In genomic region chr10:15140640-15141039, GRCh38 we compare ENCODE assay signal across 17 cellular contexts. TPM values are rescaled to one million over a fixed set of nuclear protein-coding genes. Genes with fewer than 3 reads are reported as not detected.
DNase-seq lines count a peak whose midpoint lies in the region; ATAC-seq and TF ChIP-seq lines count a peak whose summit lies in the region.
"Had no signal": no experiment of that assay in that cellular context is flagged by ENCODE, and none has a peak within 500 bp of the region (broad histone marks: within the 10 kb centered on the region; RNA-seq: fewer than 3 reads in every experiment).

No MANE protein-coding gene starts in this region.

- peaks cover 16% of the 10 kb centered on the region for H3K4me1 Mint-ChIP-seq in activated CD4-positive, alpha-beta T cell treated with anti-CD3 and anti-CD28 coated beads, Interleukin-2, amount 10 ng/mL, durations not matched to agents 24 days and 14 days
- H3K4me1 Mint-ChIP-seq in activated CD4-positive, alpha-beta T cell treated with anti-CD3 and anti-CD28 coated beads, Interleukin-2, amount 10 ng/mL, durations not matched to agents 7 days and 5 days = peaks cover 37% of the 10 kb centered on the region
- H3K4me1 Mint-ChIP-seq in endodermal cell = peaks cover 12% of the 10 kb centered on the region
- peaks cover 23% of the 10 kb centered on the region for H3K4me1 Mint-ChIP-seq in stimulated activated effector memory CD8-positive, alpha-beta T cell treated with anti-CD3 and anti-CD28 coated beads, Interleukin-12 subunit alpha, Interleukin-12 subunit beta, amount 100 ng/mL, for 72 hours

- H3K9ac ChIP-seq in endodermal cell (ENCODE audit: extremely low read depth, low read length, poor library complexity, severe bottlenecking) = no peak overlapping the region

- CTCF ChIA-PET in activated CD4-positive, alpha-beta T cell treated with anti-CD3 and anti-CD28 coated beads, Interleukin-2, amount 10 ng/mL, durations not matched to agents 7 days and 5 days (lab: Charles Lee) = interaction anchor here (2.3 kb wide), 1 partner anchor 10 kb away, joined by 8 read pairs; no protein-coding TSS in a partner anchor

- no peak for TF ChIP-seq CTCF in endodermal cell (conservative IDR thresholded peaks at IDR 0.05)
- no peak for TF ChIP-seq CTCF in GM13976 (IDR thresholded peaks at IDR 0.05; ENCODE audit: borderline replicate concordance, control extremely low read depth, extremely low read depth, insufficient read depth, missing control alignments)
- no peak for TF ChIP-seq CTCF in foreskin fibroblast (IDR thresholded peaks at IDR 0.05; ENCODE audit: low read depth, low read length)

- H3K36me3 Mint-ChIP-seq in activated CD4-positive, alpha-beta T cell treated with anti-CD3 and anti-CD28 coated beads, Interleukin-2, amount 10 ng/mL, durations not matched to agents 24 days and 14 days (ENCODE audit: low read depth) = peaks cover 31% of the 10 kb centered on the region
- peaks cover 38% of the 10 kb centered on the region for H3K36me3 Mint-ChIP-seq in activated CD4-positive, alpha-beta T cell treated with anti-CD3 and anti-CD28 coated beads, Interleukin-2, amount 10 ng/mL, durations not matched to agents 7 days and 5 days (ENCODE audit: low read depth)
- peaks cover 27% of the 10 kb centered on the region for H3K36me3 Mint-ChIP-seq in endodermal cell (ENCODE audit: low read depth)
- H3K36me3 Mint-ChIP-seq in stimulated activated effector memory CD8-positive, alpha-beta T cell treated with anti-CD3 and anti-CD28 coated beads, Interleukin-12 subunit alpha, Interleukin-12 subunit beta, amount 100 ng/mL, for 72 hours = peaks cover 23% of the 10 kb centered on the region
- H3K36me3 Mint-ChIP-seq: natural killer cell treated with Interleukin-12 subunit alpha and Interleukin-12 subunit beta and Interleukin-15 and Interleukin-18, amount 100 ng/mL, for 72 hours had no signal

- H3K4me1 ChIP-seq in endodermal cell (ENCODE audit: control insufficient read depth, insufficient read depth, low read length) = peaks cover 3% of the 10 kb centered on the region

- 95 to 97% methylated on average over 7 to 8 of the region's 8 CpGs for WGBS in endodermal cell (ENCODE audit: insufficient coverage in 1 of 2, insufficient read length in 1 of 2), 2 experiments

- peaks cover 26% of the 10 kb centered on the region for H3K36me3 ChIP-seq in endodermal cell (ENCODE audit: control insufficient read depth, insufficient read depth, low read length)

- no peak for ATAC-seq in stimulated activated effector memory CD8-positive, alpha-beta T cell treated with anti-CD3 and anti-CD28 coated beads, Interleukin-12 subunit alpha, Interleukin-12 subunit beta, amount 100 ng/mL, for 72 hours
- no peak for ATAC-seq in HG03045 (IDR thresholded peaks at IDR 0.05; ENCODE audit: unreplicated experiment)
- ATAC-seq: A549; natural killer cell treated with Interleukin-12 subunit alpha and Interleukin-12 subunit beta and Interleukin-15 and Interleukin-18, amount 100 ng/mL, for 72 hours; right cardiac atrium had no signal

- DNase-seq in activated CD4-positive, alpha-beta T cell treated with anti-CD3 and anti-CD28 coated beads, Interleukin-2, amount 10 ng/mL, durations not matched to agents 24 days and 14 days = no peak
- no peak for DNase-seq in activated CD4-positive, alpha-beta T cell treated with anti-CD3 and anti-CD28 coated beads, Interleukin-2, amount 10 ng/mL, durations not matched to agents 7 days and 5 days
- DNase-seq in NCI-H524 treated with DMSO at 0.1 percent for 48 hours (lab: John Stamatoyannopoulos, UW) (peak; percentile 39), endodermal cell (no peak), GM13976 (ENCODE audit: low spot score) (no peak), foreskin fibroblast (no peak)
- DNase-seq in stimulated activated effector memory CD8-positive, alpha-beta T cell treated with anti-CD3 and anti-CD28 coated beads, Interleukin-12 subunit alpha, Interleukin-12 subunit beta, amount 100 ng/mL, for 72 hours (ENCODE audit: low spot score in 2 of 2) = no peak
- DNase-seq: amniotic stem cell; Caco-2; left ventricle myocardium inferior; right cardiac atrium; stimulated activated CD4-positive, alpha-beta T cell treated with anti-CD3 and anti-CD28 coated beads, Interleukin-2, amount 100 ng/mL, for 48 hours had no signal

- H3K4me3 ChIP-seq in endodermal cell (ENCODE audit: low read length) (no peak overlapping the region), foreskin fibroblast (ENCODE audit: low read depth in 1 of 2, low read length in 2 of 2) (no peak overlapping the region)
- H3K4me3 ChIP-seq: A549, esophagus muscularis mucosa, left ventricle myocardium inferior had no signal

- no peak overlapping the region for H3K27ac Mint-ChIP-seq in activated CD4-positive, alpha-beta T cell treated with anti-CD3 and anti-CD28 coated beads, Interleukin-2, amount 10 ng/mL, durations not matched to agents 24 days and 14 days
- no peak overlapping the region for H3K27ac Mint-ChIP-seq in activated CD4-positive, alpha-beta T cell treated with anti-CD3 and anti-CD28 coated beads, Interleukin-2, amount 10 ng/mL, durations not matched to agents 7 days and 5 days
- H3K27ac Mint-ChIP-seq in endodermal cell = no peak overlapping the region
- peak overlapping the region; percentile 38 for H3K27ac Mint-ChIP-seq in stimulated activated effector memory CD8-positive, alpha-beta T cell treated with anti-CD3 and anti-CD28 coated beads, Interleukin-12 subunit alpha, Interleukin-12 subunit beta, amount 100 ng/mL, for 72 hours

- POLR2A ChIA-PET in activated CD4-positive, alpha-beta T cell treated with anti-CD3 and anti-CD28 coated beads, Interleukin-2, amount 10 ng/mL, durations not matched to agents 7 days and 5 days (lab: Charles Lee) = no interaction called here

- in situ Hi-C loops in GM13976 (cut with MboI; ENCODE audit: low sequenced_read_pairs, unreplicated experiment) = no loop called here

- H3K9me3 Mint-ChIP-seq in activated CD4-positive, alpha-beta T cell treated with anti-CD3 and anti-CD28 coated beads, Interleukin-2, amount 10 ng/mL, durations not matched to agents 24 days and 14 days = no peaks in the 10 kb centered on the region
- H3K9me3 Mint-ChIP-seq in activated CD4-positive, alpha-beta T cell treated with anti-CD3 and anti-CD28 coated beads, Interleukin-2, amount 10 ng/mL, durations not matched to agents 7 days and 5 days = no peaks in the 10 kb centered on the region
- H3K9me3 Mint-ChIP-seq in endodermal cell = no peaks in the 10 kb centered on the region
- no peaks in the 10 kb centered on the region for H3K9me3 Mint-ChIP-seq in stimulated activated effector memory CD8-positive, alpha-beta T cell treated with anti-CD3 and anti-CD28 coated beads, Interleukin-12 subunit alpha, Interleukin-12 subunit beta, amount 100 ng/mL, for 72 hours
- H3K9me3 Mint-ChIP-seq: natural killer cell treated with Interleukin-12 subunit alpha and Interleukin-12 subunit beta and Interleukin-15 and Interleukin-18, amount 100 ng/mL, for 72 hours; T-cell had no signal

- intact Hi-C loops in activated CD4-positive, alpha-beta T cell treated with anti-CD3 and anti-CD28 coated beads, Interleukin-2, amount 10 ng/mL, durations not matched to agents 24 days and 14 days (cut with micrococcal nuclease) = loop anchor here (1.0 kb wide), 2 partner anchors 17 to 27 kb away; no protein-coding TSS in a partner anchor

- H3K27me3 ChIP-seq in endodermal cell (ENCODE audit: control insufficient read depth, insufficient read depth, low read length, poor library complexity, severe bottlenecking) = no peaks in the 10 kb centered on the region
- H3K27me3 ChIP-seq: esophagus muscularis mucosa had no signal

- H3K9me3 ChIP-seq in endodermal cell (ENCODE audit: control insufficient read depth, low read length) = no peaks in the 10 kb centered on the region
- H3K9me3 ChIP-seq: A549, Caco-2, esophagus muscularis mucosa, left ventricle myocardium inferior had no signal

- peak overlapping the region; percentile 2 for H3K27ac ChIP-seq in endodermal cell (ENCODE audit: low read depth, low read length)
- H3K27ac ChIP-seq: A549, esophagus muscularis mucosa, left ventricle myocardium inferior had no signal

- H3K4me3 Mint-ChIP-seq in activated CD4-positive, alpha-beta T cell treated with anti-CD3 and anti-CD28 coated beads, Interleukin-2, amount 10 ng/mL, durations not matched to agents 24 days and 14 days = peak overlapping the region; percentile 56
- H3K4me3 Mint-ChIP-seq in activated CD4-positive, alpha-beta T cell treated with anti-CD3 and anti-CD28 coated beads, Interleukin-2, amount 10 ng/mL, durations not matched to agents 7 days and 5 days = no peak overlapping the region
- no peak overlapping the region for H3K4me3 Mint-ChIP-seq in endodermal cell
- no peak overlapping the region for H3K4me3 Mint-ChIP-seq in stimulated activated effector memory CD8-positive, alpha-beta T cell treated with anti-CD3 and anti-CD28 coated beads, Interleukin-12 subunit alpha, Interleukin-12 subunit beta, amount 100 ng/mL, for 72 hours
- H3K4me3 Mint-ChIP-seq: natural killer cell treated with Interleukin-12 subunit alpha and Interleukin-12 subunit beta and Interleukin-15 and Interleukin-18, amount 100 ng/mL, for 72 hours had no signal

- no peaks in the 10 kb centered on the region for H3K27me3 Mint-ChIP-seq in activated CD4-positive, alpha-beta T cell treated with anti-CD3 and anti-CD28 coated beads, Interleukin-2, amount 10 ng/mL, durations not matched to agents 24 days and 14 days
- no peaks in the 10 kb centered on the region for H3K27me3 Mint-ChIP-seq in activated CD4-positive, alpha-beta T cell treated with anti-CD3 and anti-CD28 coated beads, Interleukin-2, amount 10 ng/mL, durations not matched to agents 7 days and 5 days
- no peaks in the 10 kb centered on the region for H3K27me3 Mint-ChIP-seq in endodermal cell (ENCODE audit: insufficient read depth)
- H3K27me3 Mint-ChIP-seq: natural killer cell treated with Interleukin-12 subunit alpha and Interleukin-12 subunit beta and Interleukin-15 and Interleukin-18, amount 100 ng/mL, for 72 hours; T-cell had no signal

RNA-seq across cellular contexts. Expression of gene NMT2, which starts 27.9 kb away (rescaled TPM):
- total RNA-seq in activated CD4-positive, alpha-beta T cell treated with anti-CD3 and anti-CD28 coated beads, Interleukin-2, amount 10 ng/mL, durations not matched to agents 24 days and 14 days = 13.7 and 14.1 TPM in 2 replicates
- 10 to 100 TPM; 47.7 to 50.9 TPM for total RNA-seq in activated CD4-positive, alpha-beta T cell treated with anti-CD3 and anti-CD28 coated beads, Interleukin-2, amount 10 ng/mL, durations not matched to agents 7 days and 5 days
- 10 to 100 TPM; 21.7 to 21.9 TPM for total RNA-seq in endodermal cell
- polyA plus RNA-seq in endodermal cell (2013, experiment 1 of 2) = 22.0 TPM
- polyA plus RNA-seq in endodermal cell (2013, experiment 2 of 2) = 25.1 TPM

RNA-seq across cellular contexts. Expression of gene RPP38, which starts 43.5 kb away (rescaled TPM):
- 22.6 and 23.3 TPM in 2 replicates for total RNA-seq in activated CD4-positive, alpha-beta T cell treated with anti-CD3 and anti-CD28 coated beads, Interleukin-2, amount 10 ng/mL, durations not matched to agents 24 days and 14 days
- 10 to 100 TPM; 17.4 to 19.2 TPM for total RNA-seq in activated CD4-positive, alpha-beta T cell treated with anti-CD3 and anti-CD28 coated beads, Interleukin-2, amount 10 ng/mL, durations not matched to agents 7 days and 5 days
- 10 to 100 TPM; 23.6 to 24.8 TPM for total RNA-seq in endodermal cell
- polyA plus RNA-seq in endodermal cell (2013, experiment 1 of 2) = 24.4 TPM
- polyA plus RNA-seq in endodermal cell (2013, experiment 2 of 2) = 20.4 TPM

RNA-seq across cellular contexts. Expression of gene ACBD7, which starts 52.1 kb away (rescaled TPM):
- 1.0 and 1.3 TPM in 2 replicates for total RNA-seq in activated CD4-positive, alpha-beta T cell treated with anti-CD3 and anti-CD28 coated beads, Interleukin-2, amount 10 ng/mL, durations not matched to agents 24 days and 14 days
- total RNA-seq in activated CD4-positive, alpha-beta T cell treated with anti-CD3 and anti-CD28 coated beads, Interleukin-2, amount 10 ng/mL, durations not matched to agents 7 days and 5 days = 1 to 10 TPM; 8.1 to 9.2 TPM
- 1 to 10 TPM; 3.7 to 8.5 TPM for total RNA-seq in endodermal cell
- polyA plus RNA-seq in endodermal cell (2013, experiment 1 of 2) = 19.3 TPM
- 19.3 TPM for polyA plus RNA-seq in endodermal cell (2013, experiment 2 of 2)
- total RNA-seq: left ventricle myocardium inferior, right cardiac atrium had no signal
- polyA plus RNA-seq: right cardiac atrium had no signal
